Comparison of ENCODE assay signal across 12 cellular contexts in genomic region chr10:943334-944033, GRCh38. TPM values are rescaled to one million over a fixed set of nuclear protein-coding genes. Genes with fewer than 3 reads are reported as not detected.
A peak's percentile ranks its signal among the peaks of the same experiment; 100 is the strongest.
DNase-seq lines count a peak whose midpoint lies in the region; ATAC-seq and TF ChIP-seq lines count a peak whose summit lies in the region.
"Had no signal": no experiment of that assay in that cellular context is flagged by ENCODE, and none has a peak within 500 bp of the region (broad histone marks: within the 10 kb centered on the region; RNA-seq: fewer than 3 reads in every experiment).

No MANE protein-coding gene starts in this region.

- H3K27ac ChIP-seq in neutrophil, result peak overlapping the region; percentile 86

- H3K4me3 ChIP-seq in neutrophil (ENCODE audit: low read depth in 1 of 2, low read length in 1 of 2), result no peak overlapping the region

- peaks cover 22% of the 10 kb centered on the region for H3K4me1 Mint-ChIP-seq in activated T-cell treated with anti-CD3 and anti-CD28 coated beads, Interleukin-2, amount 50 U/mL, for 4 hours (ENCODE audit: low read depth)

- no peak overlapping the region for H3K4me3 Mint-ChIP-seq in activated T-cell treated with anti-CD3 and anti-CD28 coated beads, Interleukin-2, amount 50 U/mL, for 4 hours
- H3K4me3 Mint-ChIP-seq: activated CD4-positive, alpha-beta memory T cell treated with anti-CD3 and anti-CD28 coated beads, Interleukin-2, amount 10 ng/mL, durations not matched to agents 7 days and 5 days; activated naive CD4-positive, alpha-beta T cell treated with anti-CD3 and anti-CD28 coated beads, Interleukin-2, amount 10 ng/mL, durations not matched to agents 7 days and 5 days; CD4-positive, alpha-beta memory T cell had no signal

- H3K36me3 Mint-ChIP-seq in activated T-cell treated with anti-CD3 and anti-CD28 coated beads, Interleukin-2, amount 50 U/mL, for 4 hours (ENCODE audit: insufficient read depth), result no peaks in the 10 kb centered on the region
- H3K36me3 Mint-ChIP-seq: activated naive CD4-positive, alpha-beta T cell treated with anti-CD3 and anti-CD28 coated beads, Interleukin-2, amount 10 ng/mL, durations not matched to agents 7 days and 5 days; CD4-positive, alpha-beta memory T cell had no signal

- no peaks in the 10 kb centered on the region for H3K9me3 Mint-ChIP-seq in activated T-cell treated with anti-CD3 and anti-CD28 coated beads, Interleukin-2, amount 50 U/mL, for 4 hours
- H3K9me3 Mint-ChIP-seq: activated CD4-positive, alpha-beta memory T cell treated with anti-CD3 and anti-CD28 coated beads, Interleukin-2, amount 10 ng/mL, durations not matched to agents 7 days and 5 days; activated naive CD4-positive, alpha-beta T cell treated with anti-CD3 and anti-CD28 coated beads, Interleukin-2, amount 10 ng/mL, durations not matched to agents 7 days and 5 days; CD4-positive, alpha-beta memory T cell had no signal

- peaks cover 29 to 34% of the 10 kb centered on the region in 2 experiments for H3K4me1 ChIP-seq in neutrophil (ENCODE audit: control insufficient read depth in 1 of 2, insufficient read depth in 1 of 2, low read depth in 1 of 2, low read length in 1 of 2)

- DNase-seq in stimulated activated CD4-positive, alpha-beta T cell treated with anti-CD3 and anti-CD28 coated beads, Interleukin-2, amount 100 ng/mL, for 48 hours, result no peak
- no peak for DNase-seq in activated T-cell treated with anti-CD3 and anti-CD28 coated beads, Interleukin-2, amount 50 U/mL, for 4 hours
- no peak for DNase-seq in Right ventricle myocardium inferior (ENCODE audit: missing footprints)
- DNase-seq: activated CD4-positive, alpha-beta memory T cell treated with anti-CD3 and anti-CD28 coated beads, Interleukin-2, amount 10 ng/mL, durations not matched to agents 7 days and 5 days; activated naive CD4-positive, alpha-beta T cell treated with anti-CD3 and anti-CD28 coated beads, Interleukin-2, amount 10 ng/mL, durations not matched to agents 7 days and 5 days; CD4-positive, alpha-beta memory T cell; NCI-H2171 treated with DMSO at 0.1 percent for 48 hours; stimulated activated CD4-positive, alpha-beta T cell treated with anti-CD3 and anti-CD28 coated beads, Interleukin-1b, Interleukin-23, amount 100 ng/mL, for 48 hours had no signal

- no peak for TF ChIP-seq CTCF in neutrophil (IDR thresholded peaks at IDR 0.05)

- intact Hi-C loops in Right ventricle myocardium inferior (cut with DNase I), result no loop called here

- no peaks in the 10 kb centered on the region for H3K27me3 ChIP-seq in neutrophil

- H3K9me3 ChIP-seq in neutrophil, result no peaks in the 10 kb centered on the region

- ATAC-seq in GM18861 (IDR thresholded peaks at IDR 0.05; ENCODE audit: unreplicated experiment) (peak; percentile 49), GM21515 (IDR thresholded peaks at IDR 0.05; ENCODE audit: unreplicated experiment) (peak; percentile 54), HG03354 (IDR thresholded peaks at IDR 0.05; ENCODE audit: poor library complexity, severe bottlenecking, unreplicated experiment) (peak; percentile 62), Right ventricle myocardium inferior (no peak)
- ATAC-seq in activated T-cell treated with anti-CD3 and anti-CD28 coated beads, Interleukin-2, amount 50 U/mL, for 4 hours, result no peak

- H3K27me3 Mint-ChIP-seq in activated T-cell treated with anti-CD3 and anti-CD28 coated beads, Interleukin-2, amount 50 U/mL, for 4 hours (ENCODE audit: low read depth), result no peaks in the 10 kb centered on the region
- H3K27me3 Mint-ChIP-seq: activated CD4-positive, alpha-beta memory T cell treated with anti-CD3 and anti-CD28 coated beads, Interleukin-2, amount 10 ng/mL, durations not matched to agents 7 days and 5 days; CD4-positive, alpha-beta memory T cell had no signal

- no peaks in the 10 kb centered on the region for H3K36me3 ChIP-seq in neutrophil

RNA-seq across cellular contexts. Expression of gene LARP4B, which starts 12.0 kb away (rescaled TPM):
- total RNA-seq in activated T-cell treated with anti-CD3 and anti-CD28 coated beads, Interleukin-2, amount 50 U/mL, for 4 hours, result 100 to 1,000 TPM; 126 to 143 (median 138) TPM
- total RNA-seq in Right ventricle myocardium inferior, result 58.9 TPM

RNA-seq across cellular contexts. Expression of gene GTPBP4, which starts 44.8 kb away (rescaled TPM):
- 100 to 1,000 TPM; 223 to 244 (median 226) TPM for total RNA-seq in activated T-cell treated with anti-CD3 and anti-CD28 coated beads, Interleukin-2, amount 50 U/mL, for 4 hours
- 29.3 TPM for total RNA-seq in Right ventricle myocardium inferior

Comparison
In these comparisons a context has a peak if more than half of its experiments do, and no peak if none do; other contexts are left out.
1. ATAC-seq: peak in GM18861 (single experiment), GM21515 (single experiment) and HG03354 (single experiment); none in activated T-cell treated with anti-CD3 and anti-CD28 coated beads, Interleukin-2, amount 50 U/mL, for 4 hours (0 of 2) and Right ventricle myocardium inferior (single experiment).